ENCODE assay signal across 25 cellular contexts in the genomic region with DNA sequence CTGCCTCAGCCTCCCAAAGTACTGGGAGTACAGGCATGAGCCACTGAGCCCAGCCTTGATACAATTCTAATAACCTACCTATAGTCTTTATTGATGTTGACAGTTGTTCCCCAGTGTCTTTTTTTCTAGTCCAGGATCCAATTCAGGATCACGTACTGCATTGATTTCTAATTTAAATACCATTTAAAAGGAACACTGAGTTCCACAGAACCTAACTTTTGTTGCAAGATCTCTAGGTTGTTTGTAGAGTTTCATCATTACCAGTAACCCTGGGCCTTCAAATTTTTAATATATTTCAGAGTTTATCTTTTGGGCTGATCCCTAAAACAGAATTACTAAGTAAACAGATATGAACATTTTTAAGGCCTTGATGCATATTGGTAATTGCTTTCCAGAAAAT. TPM values are rescaled to one million over a fixed set of nuclear protein-coding genes. Genes with fewer than 3 reads are reported as not detected.
"Had no signal": no experiment of that assay in that cellular context is flagged by ENCODE, and none has a peak within 500 bp of the region (broad histone marks: within the 10 kb centered on the region; RNA-seq: fewer than 3 reads in every experiment).

No MANE protein-coding gene starts in this region.

- H3K9me3 Mint-ChIP-seq: activated CD4-positive, alpha-beta T cell treated with anti-CD3 and anti-CD28 coated beads, Interleukin-2, amount 10 ng/mL, durations not matched to agents 24 days and 14 days; activated naive CD4-positive, alpha-beta T cell treated with anti-CD3 and anti-CD28 coated beads, Interleukin-2, amount 10 ng/mL, durations not matched to agents 7 days and 5 days; activated naive CD8-positive, alpha-beta T cell treated with anti-CD3 and anti-CD28 coated beads, Interleukin-2, amount 50 U/mL, for 24 hours; activated T-cell treated with anti-CD3 and anti-CD28 coated beads, Interleukin-2, amount 50 U/mL, for 4 hours; central memory CD8-positive, alpha-beta T cell; nephron progenitor cell; stimulated activated naive B cell treated with anti-CD40 and anti-IgM and Interleukin-4, amounts not matched to agents 10 μg/mL and 1 μg/mL and 100 μg/mL, for 72 hours had no signal

- H3K27me3 ChIP-seq: brain microvascular endothelial cell, sigmoid colon, spleen, thyroid gland had no signal

- H3K36me3 ChIP-seq: brain microvascular endothelial cell, sigmoid colon, spleen, thyroid gland had no signal

- H3K4me3 ChIP-seq: coronary artery, sigmoid colon, spleen, thyroid gland had no signal

- H3K9me3 ChIP-seq: sigmoid colon, spleen, thyroid gland had no signal

- H3K4me3 Mint-ChIP-seq: activated CD4-positive, alpha-beta T cell treated with anti-CD3 and anti-CD28 coated beads, Interleukin-2, amount 10 ng/mL, durations not matched to agents 24 days and 14 days; activated CD8-positive, alpha-beta T cell treated with anti-CD3 and anti-CD28 coated beads, Interleukin-2, amount 10 ng/mL, durations not matched to agents 7 days and 5 days; activated naive CD4-positive, alpha-beta T cell treated with anti-CD3 and anti-CD28 coated beads, Interleukin-2, amount 10 ng/mL, durations not matched to agents 7 days and 5 days; activated naive CD8-positive, alpha-beta T cell treated with anti-CD3 and anti-CD28 coated beads, Interleukin-2, amount 50 U/mL, for 24 hours; activated T-cell treated with anti-CD3 and anti-CD28 coated beads, Interleukin-2, amount 50 U/mL, for 4 hours; central memory CD8-positive, alpha-beta T cell; nephron progenitor cell; stimulated activated naive B cell treated with anti-CD40 and anti-IgM and Interleukin-4, amounts not matched to agents 10 μg/mL and 1 μg/mL and 100 μg/mL, for 72 hours had no signal

- H3K4me1 ChIP-seq: sigmoid colon had no signal

- DNase-seq: activated CD4-positive, alpha-beta T cell treated with anti-CD3 and anti-CD28 coated beads, Interleukin-2, amount 10 ng/mL, durations not matched to agents 24 days and 14 days; activated CD8-positive, alpha-beta memory T cell treated with anti-CD3 and anti-CD28 coated beads, Interleukin-2, amount 50 U/mL, for 4 hours; activated CD8-positive, alpha-beta T cell treated with anti-CD3 and anti-CD28 coated beads, Interleukin-2, amount 10 ng/mL, durations not matched to agents 7 days and 5 days; activated naive CD4-positive, alpha-beta T cell treated with anti-CD3 and anti-CD28 coated beads, Interleukin-2, amount 10 ng/mL, durations not matched to agents 7 days and 5 days; activated naive CD8-positive, alpha-beta T cell treated with anti-CD3 and anti-CD28 coated beads, Interleukin-2, amount 50 U/mL, for 24 hours; activated T-cell treated with anti-CD3 and anti-CD28 coated beads, Interleukin-2, amount 50 U/mL, for 4 hours; anterior cingulate cortex; brain microvascular endothelial cell; kidney; nephron progenitor cell; sigmoid colon; spleen; stimulated activated naive B cell treated with anti-CD40 and anti-IgM and Interleukin-4, amounts not matched to agents 10 μg/mL and 1 μg/mL and 100 μg/mL, for 72 hours; T1000; thyroid gland had no signal

- H3K27ac Mint-ChIP-seq: activated CD4-positive, alpha-beta T cell treated with anti-CD3 and anti-CD28 coated beads, Interleukin-2, amount 10 ng/mL, durations not matched to agents 24 days and 14 days; activated CD8-positive, alpha-beta T cell treated with anti-CD3 and anti-CD28 coated beads, Interleukin-2, amount 10 ng/mL, durations not matched to agents 7 days and 5 days; activated naive CD4-positive, alpha-beta T cell treated with anti-CD3 and anti-CD28 coated beads, Interleukin-2, amount 10 ng/mL, durations not matched to agents 7 days and 5 days; activated naive CD8-positive, alpha-beta T cell treated with anti-CD3 and anti-CD28 coated beads, Interleukin-2, amount 50 U/mL, for 24 hours; nephron progenitor cell; stimulated activated naive B cell treated with anti-CD40 and anti-IgM and Interleukin-4, amounts not matched to agents 10 μg/mL and 1 μg/mL and 100 μg/mL, for 72 hours had no signal

- H3K27me3 Mint-ChIP-seq: activated CD4-positive, alpha-beta T cell treated with anti-CD3 and anti-CD28 coated beads, Interleukin-2, amount 10 ng/mL, durations not matched to agents 24 days and 14 days; activated naive CD8-positive, alpha-beta T cell treated with anti-CD3 and anti-CD28 coated beads, Interleukin-2, amount 50 U/mL, for 24 hours; central memory CD8-positive, alpha-beta T cell had no signal

- ATAC-seq: activated CD8-positive, alpha-beta T cell treated with anti-CD3 and anti-CD28 coated beads, Interleukin-2, amount 10 ng/mL, durations not matched to agents 7 days and 5 days; activated naive CD8-positive, alpha-beta T cell treated with anti-CD3 and anti-CD28 coated beads, Interleukin-2, amount 50 U/mL, for 24 hours; activated T-cell treated with anti-CD3 and anti-CD28 coated beads, Interleukin-2, amount 50 U/mL, for 4 hours; stimulated activated naive B cell treated with anti-CD40 and anti-IgM and Interleukin-4, amounts not matched to agents 10 μg/mL and 1 μg/mL and 100 μg/mL, for 72 hours had no signal

- H3K27ac ChIP-seq: brain microvascular endothelial cell, coronary artery, sigmoid colon, thyroid gland had no signal

RNA-seq across cellular contexts. Expression of gene CATIP, which starts 43.3 kb away (rescaled TPM):
- total RNA-seq: activated CD4-positive, alpha-beta T cell treated with anti-CD3 and anti-CD28 coated beads, Interleukin-2, amount 10 ng/mL, durations not matched to agents 24 days and 14 days; activated CD8-positive, alpha-beta T cell treated with anti-CD3 and anti-CD28 coated beads, Interleukin-2, amount 10 ng/mL, durations not matched to agents 7 days and 5 days; activated T-cell treated with anti-CD3 and anti-CD28 coated beads, Interleukin-2, amount 50 U/mL, for 4 hours; frontal cortex; lower leg skin; mesenteric fat pad; omental fat pad; pulmonary artery endothelial cell; sigmoid colon; subcutaneous adipose tissue; T-helper 1 cell treated with Interleukin-12 subunit alpha and Interleukin-12 subunit beta and Interleukin-4 antibody, amounts not matched to agents 30 ng/mL and 1 ng/mL, for 36 hours had no signal
- polyA plus RNA-seq: esophagus had no signal

RNA-seq across cellular contexts. Expression of gene GPBAR1, which starts 52.5 kb away (rescaled TPM):
- total RNA-seq: frontal cortex had no signal
